In genomic region chr1:208276757-208277435, GRCh38 we compare ENCODE assay signal across 28 cellular contexts.
"Had no signal": no experiment of that assay in that cellular context is flagged by ENCODE, and none has a peak within 500 bp of the region (broad histone marks: within the 10 kb centered on the region; RNA-seq: fewer than 3 reads in every experiment).

No MANE protein-coding gene starts in this region.

- H3K4me1 Mint-ChIP-seq: stimulated activated effector memory CD8-positive, alpha-beta T cell treated with anti-CD3 and anti-CD28 coated beads, Interleukin-12 subunit alpha, Interleukin-12 subunit beta, amount 100 ng/mL, for 72 hours; stimulated activated memory B cell treated with anti-CD40 and anti-IgM and Interleukin-4, amounts not matched to agents 10 μg/mL and 1 μg/mL and 100 μg/mL, for 72 hours; stimulated activated naive B cell treated with anti-CD40 and anti-IgM and Interleukin-4, amounts not matched to agents 10 μg/mL and 1 μg/mL and 100 μg/mL, for 72 hours; stimulated activated naive CD8-positive, alpha-beta T cell treated with anti-CD3 and anti-CD28 coated beads, Interleukin-15, amount 100 ng/mL, for 72 hours had no signal

- H3K27me3 ChIP-seq: testis, thyroid gland, tibial artery, upper lobe of left lung, uterus, vagina had no signal

- H3K27ac ChIP-seq: stomach, suprapubic skin, testis, thoracic aorta, thyroid gland, tibial artery, tibial nerve, transverse colon, upper lobe of left lung, upper lobe of right lung, uterus, vagina had no signal

- DNase-seq: stimulated activated CD4-positive, alpha-beta T cell treated with anti-CD3 and anti-CD28 coated beads, Interleukin-2, amount 100 ng/mL, for 48 hours; stimulated activated CD4-positive, alpha-beta T cell treated with anti-CD3 and anti-CD28 coated beads, Interleukin-4, amount 100 ng/mL, for 1 hour; stimulated activated CD4-positive, alpha-beta T cell treated with anti-CD3 and anti-CD28 coated beads, Interleukin-4, amount 100 ng/mL, for 24 hours; stimulated activated CD4-positive, alpha-beta T cell treated with anti-CD3 and anti-CD28 coated beads, Interleukin-4, amount 100 ng/mL, for 4 hours; stimulated activated CD8-positive, alpha-beta memory T cell treated with anti-CD3 and anti-CD28 coated beads, Interleukin-4, amount 100 ng/mL, for 48 hours; stimulated activated naive B cell treated with anti-CD40 and anti-IgM and Interleukin-4, amounts not matched to agents 10 μg/mL and 1 μg/mL and 100 μg/mL, for 72 hours; stimulated activated naive CD4-positive, alpha-beta T cell; stimulated activated naive CD4-positive, alpha-beta T cell treated with Interleukin-2 at 50 U/mL for 16 hours; stimulated activated naive CD8-positive, alpha-beta T cell treated with anti-CD3 and anti-CD28 coated beads, Interleukin-15, amount 100 ng/mL, for 72 hours; stimulated activated naive CD8-positive, alpha-beta T cell treated with anti-CD3 and anti-CD28 coated beads, Interleukin-15, Interleukin-2, amounts not matched to agents 100 U/mL and 50 U/mL, for 24 hours; stomach; substantia nigra; testis; thyroid gland; tibial artery; transverse colon; trophoblast cell; upper lobe of left lung; upper lobe of right lung; uterus had no signal

- ATAC-seq: stimulated activated effector memory CD8-positive, alpha-beta T cell treated with anti-CD3 and anti-CD28 coated beads, Interleukin-12 subunit alpha, Interleukin-12 subunit beta, amount 100 ng/mL, for 72 hours; stimulated activated memory B cell treated with anti-CD40 and anti-IgM and Interleukin-4, amounts not matched to agents 10 μg/mL and 1 μg/mL and 100 μg/mL, for 72 hours; stimulated activated naive B cell treated with anti-CD40 and anti-IgM and Interleukin-4, amounts not matched to agents 10 μg/mL and 1 μg/mL and 100 μg/mL, for 72 hours; stimulated activated naive CD8-positive, alpha-beta T cell treated with anti-CD3 and anti-CD28 coated beads, Interleukin-15, amount 100 ng/mL, for 72 hours; stimulated activated naive CD8-positive, alpha-beta T cell treated with anti-CD3 and anti-CD28 coated beads, Interleukin-15, Interleukin-2, amounts not matched to agents 100 U/mL and 50 U/mL, for 24 hours; upper lobe of right lung had no signal

- H3K4me3 ChIP-seq: stomach, suprapubic skin, testis, thoracic aorta, thyroid gland, tibial artery, tibial nerve, transverse colon, upper lobe of left lung, upper lobe of right lung, uterus, vagina had no signal

- H3K36me3 Mint-ChIP-seq: stimulated activated effector memory CD8-positive, alpha-beta T cell treated with anti-CD3 and anti-CD28 coated beads, Interleukin-12 subunit alpha, Interleukin-12 subunit beta, amount 100 ng/mL, for 72 hours; stimulated activated memory B cell treated with anti-CD40 and anti-IgM and Interleukin-4, amounts not matched to agents 10 μg/mL and 1 μg/mL and 100 μg/mL, for 72 hours; stimulated activated naive B cell treated with anti-CD40 and anti-IgM and Interleukin-4, amounts not matched to agents 10 μg/mL and 1 μg/mL and 100 μg/mL, for 72 hours; type B pancreatic cell had no signal

- H3K9me3 ChIP-seq: stomach, suprapubic skin, testis, thoracic aorta, thyroid gland, tibial artery, tibial nerve, transverse colon, upper lobe of left lung, upper lobe of right lung, uterus, vagina had no signal

- H3K27ac Mint-ChIP-seq: stimulated activated effector memory CD8-positive, alpha-beta T cell treated with anti-CD3 and anti-CD28 coated beads, Interleukin-12 subunit alpha, Interleukin-12 subunit beta, amount 100 ng/mL, for 72 hours; stimulated activated memory B cell treated with anti-CD40 and anti-IgM and Interleukin-4, amounts not matched to agents 10 μg/mL and 1 μg/mL and 100 μg/mL, for 72 hours; stimulated activated naive B cell treated with anti-CD40 and anti-IgM and Interleukin-4, amounts not matched to agents 10 μg/mL and 1 μg/mL and 100 μg/mL, for 72 hours; stimulated activated naive CD8-positive, alpha-beta T cell treated with anti-CD3 and anti-CD28 coated beads, Interleukin-15, Interleukin-2, amounts not matched to agents 100 ng/mL and 50 ng/mL, for 24 hours; type B pancreatic cell had no signal

- H3K9me3 Mint-ChIP-seq: stimulated activated effector memory CD8-positive, alpha-beta T cell treated with anti-CD3 and anti-CD28 coated beads, Interleukin-12 subunit alpha, Interleukin-12 subunit beta, amount 100 ng/mL, for 72 hours; stimulated activated memory B cell treated with anti-CD40 and anti-IgM and Interleukin-4, amounts not matched to agents 10 μg/mL and 1 μg/mL and 100 μg/mL, for 72 hours; stimulated activated naive B cell treated with anti-CD40 and anti-IgM and Interleukin-4, amounts not matched to agents 10 μg/mL and 1 μg/mL and 100 μg/mL, for 72 hours; stimulated activated naive CD8-positive, alpha-beta T cell treated with anti-CD3 and anti-CD28 coated beads, Interleukin-15, amount 100 ng/mL, for 72 hours; stimulated activated naive CD8-positive, alpha-beta T cell treated with anti-CD3 and anti-CD28 coated beads, Interleukin-15, Interleukin-2, amounts not matched to agents 100 ng/mL and 50 ng/mL, for 24 hours; type B pancreatic cell had no signal

- H3K4me1 ChIP-seq: stomach, suprapubic skin, testis, thyroid gland, transverse colon, upper lobe of left lung, upper lobe of right lung, uterus, vagina had no signal

- H3K4me3 Mint-ChIP-seq: stimulated activated effector memory CD8-positive, alpha-beta T cell treated with anti-CD3 and anti-CD28 coated beads, Interleukin-12 subunit alpha, Interleukin-12 subunit beta, amount 100 ng/mL, for 72 hours; stimulated activated memory B cell treated with anti-CD40 and anti-IgM and Interleukin-4, amounts not matched to agents 10 μg/mL and 1 μg/mL and 100 μg/mL, for 72 hours; stimulated activated naive B cell treated with anti-CD40 and anti-IgM and Interleukin-4, amounts not matched to agents 10 μg/mL and 1 μg/mL and 100 μg/mL, for 72 hours; stimulated activated naive CD8-positive, alpha-beta T cell treated with anti-CD3 and anti-CD28 coated beads, Interleukin-15, amount 100 ng/mL, for 72 hours; stimulated activated naive CD8-positive, alpha-beta T cell treated with anti-CD3 and anti-CD28 coated beads, Interleukin-15, Interleukin-2, amounts not matched to agents 100 ng/mL and 50 ng/mL, for 24 hours; type B pancreatic cell had no signal

- H3K36me3 ChIP-seq: stomach, suprapubic skin, thoracic aorta, thyroid gland, tibial artery, tibial nerve, transverse colon, upper lobe of left lung, upper lobe of right lung, uterus, vagina had no signal
